In the genomic region with DNA sequence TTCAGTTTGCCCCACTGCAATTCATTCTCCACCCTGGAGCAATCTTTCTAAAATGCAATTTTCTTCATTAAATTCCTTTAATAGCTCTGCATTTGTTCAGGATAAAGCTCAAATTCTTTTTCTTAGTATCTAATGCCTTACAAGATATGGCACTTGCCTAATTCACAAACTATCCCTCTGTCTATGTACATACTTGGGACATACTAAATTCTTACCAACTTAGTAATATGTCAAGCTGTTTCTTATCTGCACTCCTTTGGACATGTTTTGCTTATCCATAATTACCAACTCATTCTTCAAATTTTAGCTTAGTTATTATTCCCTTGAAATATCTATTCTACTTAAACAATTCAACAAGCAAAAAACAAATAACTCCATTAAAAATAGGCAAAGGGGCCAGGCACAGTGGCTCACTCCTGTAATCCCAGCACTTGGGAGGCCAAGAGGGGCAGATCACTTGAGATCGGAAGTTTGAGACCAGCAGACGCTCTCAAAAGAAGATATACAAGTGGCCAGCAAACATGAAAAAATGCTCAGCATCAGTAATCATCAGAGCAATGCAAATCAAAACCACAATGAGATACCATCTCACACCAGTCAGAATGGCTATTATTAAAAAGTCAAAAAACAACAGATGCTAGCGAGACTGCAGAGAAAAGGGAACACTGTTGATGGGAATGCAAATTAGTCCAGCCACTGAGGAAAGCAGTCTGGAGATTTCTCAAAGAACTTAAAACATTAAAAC, we compare ENCODE assay signal across 1 cellular context.
TF ChIP-seq lines count a peak whose summit lies in the region.

No MANE protein-coding gene starts in this region.

TF ChIP-seq in IMR-90, 13 proteins besides CTCF, POLR2A, EP300 and RAD21:
- TF ChIP-seq MAZ (IDR thresholded peaks at IDR 0.05; ENCODE audit: borderline replicate concordance, low read depth, low read length) (no peak), CEBPB (IDR thresholded peaks at IDR 0.05; ENCODE audit: low read depth, low read length) (0 out of 2 replicates have a peak, but pooled peaks have one; percentile 33)
